10 cellular contexts compared by ENCODE assay signal in genomic region chr19:35897706-35898451, GRCh38. TPM values are rescaled to one million over a fixed set of nuclear protein-coding genes. Genes with fewer than 3 reads are reported as not detected.
DNase-seq lines count a peak whose midpoint lies in the region; ATAC-seq, FAIRE-seq and TF ChIP-seq lines count a peak whose summit lies in the region.
"Had no signal": no experiment of that assay in that cellular context is flagged by ENCODE, and none has a peak within 500 bp of the region (broad histone marks: within the 10 kb centered on the region; RNA-seq: fewer than 3 reads in every experiment).

No MANE protein-coding gene starts in this region.

- CTCF ChIA-PET in HEK293 (lab: Yijun Ruan, JAX) = interaction anchor here (0.6 to 0.9 kb wide), 3 partner anchors 14 to 240 kb away, joined by 3 to 5 read pairs (median 4); no protein-coding TSS in a partner anchor

- intact Hi-C loops in spleen (cut with DNase I; ENCODE audit: low total_unique reads) = no loop called here

- FAIRE-seq in RCC 7860 (lab: Jason Lieb, UNC) = no peak

- TF ChIP-seq POLR2A in spleen (IDR thresholded peaks at IDR 0.05) = no peak

- DNase-seq in spleen = peak; percentile 79
- no peak for DNase-seq in occipital lobe (lab: John Stamatoyannopoulos, UW)
- DNase-seq in AG20443 (ENCODE audit: low spot score) = no peak
- DNase-seq in RCC 7860 (ENCODE audit: low spot score) = no peak
- no peak for DNase-seq in NCI-H146 (lab: John Stamatoyannopoulos, UW)
- DNase-seq: islet precursor cell, MV-4-11 had no signal

- H3K4me1 Mint-ChIP-seq in activated T-helper 17 cell treated with anti-CD3 and anti-CD28 coated beads, Interleukin-2, amount 50 U/mL, for 72 hours = peaks cover 7% of the 10 kb centered on the region

- no peak overlapping the region for H3K9ac ChIP-seq in iPS-18a (ENCODE audit: low read length)

- H3K27ac ChIP-seq in HEK293 (ENCODE audit: extremely low read depth, low read depth, low read length) (0 out of 2 replicates have a peak overlapping the region, but pooled peaks have one; percentile 11), iPS-18a (ENCODE audit: low read length) (no peak overlapping the region), spleen (peak overlapping the region; percentile 86 to 99 (median 96))

- no peaks in the 10 kb centered on the region for H3K9me3 Mint-ChIP-seq in activated T-helper 17 cell treated with anti-CD3 and anti-CD28 coated beads, Interleukin-2, amount 50 U/mL, for 72 hours

- peaks cover 11% of the 10 kb centered on the region for H3K4me1 ChIP-seq in HEK293 (ENCODE audit: control insufficient read depth, insufficient read depth, low read length)
- no peaks in the 10 kb centered on the region for H3K4me1 ChIP-seq in iPS-18a (ENCODE audit: control insufficient read depth, low read depth, low read length)
- H3K4me1 ChIP-seq in spleen = peaks cover 23 to 65% (median 48%) of the 10 kb centered on the region in 6 donors

- TF ChIP-seq CTCF in HEK293 (tag by site-specific recombination; IDR thresholded peaks at IDR 0.05) = no peak
- TF ChIP-seq CTCF in spleen (IDR thresholded peaks at IDR 0.05 in 8 of 11, conservative IDR thresholded peaks at IDR 0.05 in 3 of 11) = no peak

- ATAC-seq in activated T-helper 17 cell treated with anti-CD3 and anti-CD28 coated beads, Interleukin-2, amount 50 U/mL, for 72 hours (replicated peaks) = no peak

- peak overlapping the region; percentile 91 for H3K27ac Mint-ChIP-seq in activated T-helper 17 cell treated with anti-CD3 and anti-CD28 coated beads, Interleukin-2, amount 50 U/mL, for 72 hours

- H3K4me3 ChIP-seq in HEK293 (ENCODE audit: low read depth, low read length) (no peak overlapping the region), iPS-18a (ENCODE audit: low read length) (peak overlapping the region; percentile 85), spleen (peak overlapping the region; percentile 59 to 89 (median 81))

- no peaks in the 10 kb centered on the region for H3K9me3 ChIP-seq in HEK293 (ENCODE audit: control insufficient read depth, insufficient read depth, low read depth, low read length)
- no peaks in the 10 kb centered on the region for H3K9me3 ChIP-seq in iPS-18a (ENCODE audit: control insufficient read depth, low read depth, low read length)
- no peaks in the 10 kb centered on the region for H3K9me3 ChIP-seq in spleen

- H3K4me3 Mint-ChIP-seq in activated T-helper 17 cell treated with anti-CD3 and anti-CD28 coated beads, Interleukin-2, amount 50 U/mL, for 72 hours = peak overlapping the region; percentile 81

- WGBS in spleen, 5 donors = 83 to 94% (median 89%) methylated on average over 13 of the region's 13 CpGs

- POLR2A ChIA-PET in HEK293 (lab: Yijun Ruan, JAX) = no interaction called here

- no peaks in the 10 kb centered on the region for H3K27me3 Mint-ChIP-seq in activated T-helper 17 cell treated with anti-CD3 and anti-CD28 coated beads, Interleukin-2, amount 50 U/mL, for 72 hours

- peaks cover 70% of the 10 kb centered on the region for H3K36me3 Mint-ChIP-seq in activated T-helper 17 cell treated with anti-CD3 and anti-CD28 coated beads, Interleukin-2, amount 50 U/mL, for 72 hours (ENCODE audit: low read depth)

- H3K27me3 ChIP-seq in iPS-18a (ENCODE audit: control insufficient read depth, insufficient read depth, low read length) = peaks cover 10% of the 10 kb centered on the region
- H3K27me3 ChIP-seq in spleen (replicated peaks in 1 of 7) = no peaks in the 10 kb centered on the region

- H3K36me3 ChIP-seq in HEK293 (ENCODE audit: control insufficient read depth in 2 of 2, insufficient read depth in 1 of 2, low read length in 2 of 2) (peaks cover 46 to 51% of the 10 kb centered on the region in 2 experiments), iPS-18a (ENCODE audit: control insufficient read depth, low read depth, low read length) (peaks cover 24% of the 10 kb centered on the region), spleen (peaks cover 0 to 54% (median 49%) of the 10 kb centered on the region in 6 donors)

TF ChIP-seq in HEK293, 187 proteins besides CTCF, POLR2A, EP300 and RAD21:
- TF ChIP-seq KLF10 (tag by site-specific recombination; IDR thresholded peaks at IDR 0.05) (no peak), ZNF121 (tag by site-specific recombination; IDR thresholded peaks at IDR 0.05) (peak; percentile 95), SP7 (tag by site-specific recombination; IDR thresholded peaks at IDR 0.05) (no peak)

RNA-seq across cellular contexts. Expression of gene NFKBID, which starts 2.5 kb away (rescaled TPM):
- 100 to 1,000 TPM in 1 of 2 donors, 10 to 100 TPM in 1; 35.8 to 113 TPM for total RNA-seq in activated T-helper 17 cell treated with anti-CD3 and anti-CD28 coated beads, Interleukin-2, amount 50 U/mL, for 72 hours
- total RNA-seq in spleen (10 to 100 TPM; 19.6 to 57.5 (median 30.3) TPM), occipital lobe (3.0 TPM)
- 10 to 100 TPM; 12.6 to 19.7 (median 18.1) TPM for polyA plus RNA-seq in spleen

RNA-seq across cellular contexts. Expression of gene HCST, which starts 4.5 kb away (rescaled TPM):
- total RNA-seq in activated T-helper 17 cell treated with anti-CD3 and anti-CD28 coated beads, Interleukin-2, amount 50 U/mL, for 72 hours = 10 to 100 TPM; 45.5 to 47.6 TPM
- total RNA-seq in spleen = 10 to 100 TPM; 31.5 to 80.4 (median 58.2) TPM
- polyA plus RNA-seq in spleen = 100 to 1,000 TPM; 119 to 130 (median 122) TPM
- not detected for total RNA-seq in occipital lobe

RNA-seq across cellular contexts. Expression of gene TYROBP, which starts 10.2 kb away (rescaled TPM):
- not detected for total RNA-seq in activated T-helper 17 cell treated with anti-CD3 and anti-CD28 coated beads, Interleukin-2, amount 50 U/mL, for 72 hours
- total RNA-seq in spleen (100 to 1,000 TPM; 292 to 747 (median 403) TPM), occipital lobe (3.1 TPM)
- polyA plus RNA-seq in spleen = 100 to 1,000 TPM; 281 to 446 (median 285) TPM

RNA-seq across cellular contexts. Expression of gene APLP1, which starts 29.5 kb away (rescaled TPM):
- total RNA-seq in activated T-helper 17 cell treated with anti-CD3 and anti-CD28 coated beads, Interleukin-2, amount 50 U/mL, for 72 hours = 1 to 10 TPM; 2.3 to 2.6 TPM
- total RNA-seq in spleen (1 to 10 TPM in 3 of 7 donors, under 1 TPM in 2, not detected in 2; 0.57 to 3.6 (median 1.1) TPM), occipital lobe (179 TPM)
- 1 to 10 TPM in 2 of 3 donors, under 1 TPM in 1; 0.99 to 2.6 (median 2.4) TPM for polyA plus RNA-seq in spleen

RNA-seq across cellular contexts. Expression of gene LRFN3, which starts 38.3 kb away (rescaled TPM):
- total RNA-seq in activated T-helper 17 cell treated with anti-CD3 and anti-CD28 coated beads, Interleukin-2, amount 50 U/mL, for 72 hours = 10 to 100 TPM in 1 of 2 donors, 1 to 10 TPM in 1; 9.8 to 15.1 TPM
- total RNA-seq in spleen = 10 to 100 TPM in 4 of 7 donors, 1 to 10 TPM in 3; 7.8 to 18.2 (median 11.5) TPM
- 1 to 10 TPM in 2 of 3 donors, under 1 TPM in 1; 0.76 to 8.0 (median 1.2) TPM for polyA plus RNA-seq in spleen
- 10.5 TPM for total RNA-seq in occipital lobe

Comparison
In these comparisons a context has a peak if more than half of its experiments do, and no peak if none do; other contexts are left out.
1. RNA of gene HCST, which starts 4.5 kb away (total RNA-seq): 31.5 to 80.4 TPM in spleen and 45.5 to 47.6 TPM in activated T-helper 17 cell treated with anti-CD3 and anti-CD28 coated beads, Interleukin-2, amount 50 U/mL, for 72 hours; not detected in occipital lobe (single experiment); every median in the first group is over 10 times any median in the second.
2. RNA of gene TYROBP, which starts 10.2 kb away (total RNA-seq): 292 to 747 TPM in spleen; 3.1 TPM in occipital lobe (single experiment) and not detected in activated T-helper 17 cell treated with anti-CD3 and anti-CD28 coated beads, Interleukin-2, amount 50 U/mL, for 72 hours; every median in the first group is over 10 times any median in the second.